In the genomic region with DNA sequence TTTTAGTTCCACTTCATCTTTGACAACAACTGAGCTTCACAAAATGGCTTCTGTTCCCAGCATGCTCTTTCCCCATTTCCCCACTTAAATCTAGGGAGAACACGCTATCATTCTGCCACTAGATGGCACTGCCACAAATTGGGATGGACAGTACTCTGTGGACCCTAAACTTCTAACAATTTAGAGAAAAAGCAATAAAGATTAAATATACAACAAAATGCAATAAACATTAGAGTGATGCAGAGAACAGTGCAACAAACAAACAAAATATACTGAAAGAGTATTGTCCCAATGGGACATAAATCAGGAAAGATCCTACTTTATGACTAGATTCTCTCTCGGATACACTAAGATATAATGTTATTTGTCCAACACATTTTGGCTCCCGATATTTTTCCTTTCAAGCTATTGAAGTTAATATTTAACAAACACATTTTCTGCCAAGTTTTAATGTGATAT, we compare ENCODE assay signal across 8 cellular contexts.
DNase-seq lines count a peak whose midpoint lies in the region; ATAC-seq and TF ChIP-seq lines count a peak whose summit lies in the region.

No MANE protein-coding gene starts in this region.

- no peaks in the 10 kb centered on the region for H3K36me3 Mint-ChIP-seq in activated T-cell treated with anti-CD3 and anti-CD28 coated beads, Interleukin-2, amount 50 U/mL, for 4 hours (ENCODE audit: insufficient read depth)

- no peak overlapping the region for H3K18ac ChIP-seq in mesenchymal stem cell (ENCODE audit: low read depth in 1 of 2, low read length in 2 of 2)

- H3K4me2 ChIP-seq in OCI-LY7 (ENCODE audit: low read length) (peak overlapping the region; percentile 34), mesenchymal stem cell (ENCODE audit: low read length, poor library complexity, severe bottlenecking) (no peak overlapping the region)

- no peaks in the 10 kb centered on the region for H3K36me3 ChIP-seq in OCI-LY7 (ENCODE audit: insufficient read depth, low read length)
- no peaks in the 10 kb centered on the region for H3K36me3 ChIP-seq in colonic mucosa
- H3K36me3 ChIP-seq in mesenchymal stem cell (ENCODE audit: control insufficient read depth in 1 of 2, insufficient read depth in 2 of 2, low read depth in 1 of 2, low read length in 2 of 2): no peaks in the 10 kb centered on the region
- no peaks in the 10 kb centered on the region for H3K36me3 ChIP-seq in suprapubic skin

- H3K9me3 ChIP-seq in OCI-LY7 (ENCODE audit: low read length) (peaks cover 4% of the 10 kb centered on the region; the same call in 1 of the 2 replicates), colonic mucosa (no peaks in the 10 kb centered on the region), mesenchymal stem cell (ENCODE audit: control insufficient read depth, low read length) (no peaks in the 10 kb centered on the region), suprapubic skin (no peaks in the 10 kb centered on the region)

- no peak for TF ChIP-seq EP300 in suprapubic skin (IDR thresholded peaks at IDR 0.05)

- H3K9me2 ChIP-seq in OCI-LY7 (ENCODE audit: insufficient read depth, low read length): no peaks in the 10 kb centered on the region

- POLR2A ChIA-PET in OCI-LY7 (lab: Charles Lee): interaction anchor here (0.7 to 1.4 kb wide), 2 partner anchors 10 to 16 kb away, joined by 3 to 4 read pairs; no protein-coding TSS in a partner anchor

- H3K9me3 Mint-ChIP-seq in activated T-cell treated with anti-CD3 and anti-CD28 coated beads, Interleukin-2, amount 50 U/mL, for 4 hours: no peaks in the 10 kb centered on the region

- H3K4me1 Mint-ChIP-seq in activated T-cell treated with anti-CD3 and anti-CD28 coated beads, Interleukin-2, amount 50 U/mL, for 4 hours (ENCODE audit: low read depth): peaks cover 13% of the 10 kb centered on the region

- no peaks in the 10 kb centered on the region for H3K79me2 ChIP-seq in OCI-LY7 (ENCODE audit: insufficient read depth, low read depth, low read length)

- H3K4me1 ChIP-seq in OCI-LY7 (ENCODE audit: insufficient read depth, low read length, poor library complexity, severe bottlenecking): no peaks in the 10 kb centered on the region
- H3K4me1 ChIP-seq in colonic mucosa: no peaks in the 10 kb centered on the region
- H3K4me1 ChIP-seq in mesenchymal stem cell (ENCODE audit: control insufficient read depth, insufficient read depth, low read depth, low read length): peaks cover 2% of the 10 kb centered on the region
- H3K4me1 ChIP-seq in suprapubic skin: no peaks in the 10 kb centered on the region

- H2BK5ac ChIP-seq in mesenchymal stem cell (ENCODE audit: low read depth, low read length, poor library complexity, severe bottlenecking): no peak overlapping the region

- BruUV-seq in OCI-LY7 (replicated peaks; lab: Mats Ljungman, UMichigan): no TSS peak

- H4K91ac ChIP-seq in mesenchymal stem cell (ENCODE audit: low read length): no peak overlapping the region

- H2BK12ac ChIP-seq in mesenchymal stem cell (ENCODE audit: low read length in 2 of 2): no peak overlapping the region

- TF ChIP-seq CTCF in OCI-LY7 (conservative IDR thresholded peaks at IDR 0.05; ENCODE audit: low read length) (peak; percentile 89), colonic mucosa (IDR thresholded peaks at IDR 0.05) (peak; percentile 41), suprapubic skin (IDR thresholded peaks at IDR 0.05) (peak in 1 of 2 donors; percentile 29)

- no peak overlapping the region for H3K27ac ChIP-seq in OCI-LY7 (ENCODE audit: low read depth, low read length, poor library complexity, severe bottlenecking)
- H3K27ac ChIP-seq in colonic mucosa: no peak overlapping the region
- H3K27ac ChIP-seq in mesenchymal stem cell (ENCODE audit: low read length, poor library complexity, severe bottlenecking): no peak overlapping the region
- no peak overlapping the region for H3K27ac ChIP-seq in suprapubic skin

- H3K14ac ChIP-seq in mesenchymal stem cell (ENCODE audit: low read length in 2 of 2): no peak overlapping the region

- H3K9ac ChIP-seq in colonic mucosa (ENCODE audit: low read depth in 2 of 2, low read length in 2 of 2): no peak overlapping the region
- H3K9ac ChIP-seq in mesenchymal stem cell (ENCODE audit: low read length): peak overlapping the region; percentile 76

- intact Hi-C loops in OCI-LY7 (cut with micrococcal nuclease; ENCODE audit: unreplicated experiment) (no loop called here), colonic mucosa (cut with DNase I) (loop anchor here (10.0 kb wide), 1 partner anchor 120 kb away; no protein-coding TSS in a partner anchor)

- TF ChIP-seq POLR2A in suprapubic skin (IDR thresholded peaks at IDR 0.05): no peak

- no peak overlapping the region for H3K4ac ChIP-seq in mesenchymal stem cell (ENCODE audit: low read depth in 1 of 2, low read length in 2 of 2)

- no peaks in the 10 kb centered on the region for H3K27me3 Mint-ChIP-seq in activated T-cell treated with anti-CD3 and anti-CD28 coated beads, Interleukin-2, amount 50 U/mL, for 4 hours (ENCODE audit: low read depth)

- peak; percentile 61 to 66 for ATAC-seq in activated T-cell treated with anti-CD3 and anti-CD28 coated beads, Interleukin-2, amount 50 U/mL, for 4 hours
- ATAC-seq in HG02759 (IDR thresholded peaks at IDR 0.05; ENCODE audit: unreplicated experiment): peak; percentile 81

- H2AFZ ChIP-seq in OCI-LY7 (ENCODE audit: low read length) (peak overlapping the region; percentile 100), mesenchymal stem cell (ENCODE audit: low read depth, low read length) (no peak overlapping the region)

- no peak for DNase-seq in activated T-cell treated with anti-CD3 and anti-CD28 coated beads, Interleukin-2, amount 50 U/mL, for 4 hours
- no peak for DNase-seq in activated T-cell treated with anti-CD3 and anti-CD28 coated beads, Interleukin-2, amount 50 U/mL, for 1 hour
- DNase-seq in OCI-LY7 (ENCODE audit: low spot score) (peak; percentile 66), colonic mucosa (peak; percentile 38), mesenchymal stem cell (peak; percentile 58), mesenteric fat pad (ENCODE audit: low spot score) (no peak), suprapubic skin (ENCODE audit: low spot score in 2 of 2) (no peak)

- no peak overlapping the region for H2BK15ac ChIP-seq in mesenchymal stem cell (ENCODE audit: low read depth, poor library complexity, severe bottlenecking)

- CTCF ChIA-PET in OCI-LY7 (lab: Charles Lee; ENCODE audit: unreplicated experiment): no interaction called here

- no peak overlapping the region for H2BK120ac ChIP-seq in mesenchymal stem cell (ENCODE audit: low read depth, low read length)

- 70% methylated on average over 3 of the region's 3 CpGs for WGBS in mesenchymal stem cell
- 58% methylated on average over 3 of the region's 3 CpGs for WGBS in suprapubic skin

- no peak overlapping the region for H3K4me3 Mint-ChIP-seq in activated T-cell treated with anti-CD3 and anti-CD28 coated beads, Interleukin-2, amount 50 U/mL, for 4 hours

- H3K23ac ChIP-seq in mesenchymal stem cell (ENCODE audit: low read length in 2 of 2): no peak overlapping the region

- H3K79me1 ChIP-seq in mesenchymal stem cell (replicated peaks; ENCODE audit: low read length, poor library complexity, severe bottlenecking): no peaks in the 10 kb centered on the region

- H2AK5ac ChIP-seq in mesenchymal stem cell (ENCODE audit: low read length, severe bottlenecking): no peak overlapping the region

- H3K27me3 ChIP-seq in colonic mucosa: no peaks in the 10 kb centered on the region
- no peaks in the 10 kb centered on the region for H3K27me3 ChIP-seq in mesenchymal stem cell (ENCODE audit: control insufficient read depth in 1 of 2, insufficient read depth in 1 of 2, low read length in 2 of 2)
- no peaks in the 10 kb centered on the region for H3K27me3 ChIP-seq in suprapubic skin

- H4K20me1 ChIP-seq in OCI-LY7 (ENCODE audit: insufficient read depth, low read length): no peaks in the 10 kb centered on the region

- H4K8ac ChIP-seq in mesenchymal stem cell (ENCODE audit: low read length): no peak overlapping the region

- H3K4me3 ChIP-seq in OCI-LY7 (ENCODE audit: low read depth, low read length, poor library complexity, severe bottlenecking) (no peak overlapping the region), colonic mucosa (no peak overlapping the region), mesenchymal stem cell (ENCODE audit: insufficient read depth in 1 of 2, low read depth in 1 of 2, low read length in 2 of 2) (no peak overlapping the region), suprapubic skin (no peak overlapping the region)

Comparison
In these comparisons a context has a peak if more than half of its experiments do, and no peak if none do; other contexts are left out.
1. DNase-seq: peak in OCI-LY7 (single experiment), colonic mucosa (single experiment) and mesenchymal stem cell (single experiment); none in activated T-cell treated with anti-CD3 and anti-CD28 coated beads, Interleukin-2, amount 50 U/mL, for 4 hours (single experiment), activated T-cell treated with anti-CD3 and anti-CD28 coated beads, Interleukin-2, amount 50 U/mL, for 1 hour (single experiment), mesenteric fat pad (single experiment) and suprapubic skin (0 of 2).